Comparison of ENCODE assay signal across 21 cellular contexts in the genomic region with DNA sequence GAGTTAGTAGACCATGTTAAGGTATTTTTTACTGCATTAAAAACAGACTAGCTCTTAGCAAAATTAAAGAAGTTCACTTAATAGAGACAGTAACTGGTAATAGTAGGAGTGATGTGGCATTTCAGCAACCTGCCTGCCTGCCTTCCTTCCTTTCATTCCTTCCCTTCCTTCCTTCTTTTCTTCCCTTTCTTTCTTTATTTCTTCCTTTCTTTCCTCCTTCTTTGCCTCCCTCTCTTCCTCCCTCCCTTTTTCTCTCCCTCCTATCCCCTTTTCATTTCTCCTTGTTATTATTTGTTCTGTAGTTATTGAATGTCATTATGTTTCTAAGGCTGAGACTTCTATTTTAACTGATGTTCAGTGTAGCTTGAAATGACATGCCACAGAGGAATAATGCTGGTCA.
DNase-seq lines count a peak whose midpoint lies in the region; ATAC-seq and TF ChIP-seq lines count a peak whose summit lies in the region.
"Had no signal": no experiment of that assay in that cellular context is flagged by ENCODE, and none has a peak within 500 bp of the region (broad histone marks: within the 10 kb centered on the region; RNA-seq: fewer than 3 reads in every experiment).

No MANE protein-coding gene starts in this region.

- no peak for TF ChIP-seq CTCF in DND-41 (IDR thresholded peaks at IDR 0.05; ENCODE audit: borderline replicate concordance, extremely low read depth, low read length, poor library complexity, severe bottlenecking)
- TF ChIP-seq CTCF in GM23338 (conservative IDR thresholded peaks at IDR 0.05; ENCODE audit: low read depth in 2 of 2): no peak
- no peak for TF ChIP-seq CTCF in activated B cell treated with CpG ODN at 0.5 μM for 24 hours (IDR thresholded peaks at IDR 0.05)
- no peak for TF ChIP-seq CTCF in spleen (IDR thresholded peaks at IDR 0.05 in 8 of 11, conservative IDR thresholded peaks at IDR 0.05 in 3 of 11)
- TF ChIP-seq CTCF in Caco-2 (IDR thresholded peaks at IDR 0.05; ENCODE audit: insufficient read depth in 1 of 2, low read depth in 1 of 2, low read length in 1 of 2, severe bottlenecking in 1 of 2, unreplicated experiment in 1 of 2): no peak
- TF ChIP-seq CTCF in lower lobe of right lung (IDR thresholded peaks at IDR 0.05): no peak

- H3K27ac ChIP-seq in DND-41 (ENCODE audit: low read length): no peak overlapping the region
- H3K27ac ChIP-seq in GM23338 (ENCODE audit: low read depth): no peak overlapping the region
- H3K27ac ChIP-seq in spleen: peak overlapping the region in 6 of 8 donors; percentile 44 to 81 (median 73)
- no peak overlapping the region for H3K27ac ChIP-seq in lower lobe of right lung
- H3K27ac ChIP-seq: SK-N-MC had no signal

- DNase-seq in DND-41: no peak
- no peak for DNase-seq in GM23338 (ENCODE audit: low spot score)
- DNase-seq in activated B cell treated with CpG ODN at 0.5 μM for 24 hours: no peak
- DNase-seq in spleen: no peak
- DNase-seq in Caco-2: no peak
- no peak for DNase-seq in DMS79 treated with DMSO at 0.1 percent for 48 hours (lab: John Stamatoyannopoulos, UW)
- no peak for DNase-seq in NCI-H1930 (lab: John Stamatoyannopoulos, UW)
- no peak for DNase-seq in lower lobe of right lung
- DNase-seq: EL, GDM1, KG1, MG63, NCI-H1105 treated with DMSO at 0.1 percent for 48 hours, NCI-H2029 treated with DMSO at 0.1 percent for 48 hours, NCI-H2227 treated with DMSO at 0.1 percent for 48 hours, NCI-H510A, SIG-M5 had no signal

- H3K79me2 ChIP-seq in DND-41 (ENCODE audit: insufficient read depth, low read length) (no peaks in the 10 kb centered on the region), GM23338 (replicated peaks; ENCODE audit: insufficient read depth) (no peaks in the 10 kb centered on the region)

- H3K4me3 Mint-ChIP-seq in GM23338: no peak overlapping the region
- peak overlapping the region; percentile 49 for H3K4me3 Mint-ChIP-seq in activated B cell treated with CpG ODN at 0.5 μM for 24 hours
- H3K4me3 Mint-ChIP-seq in Caco-2 (ENCODE audit: unreplicated experiment): no peak overlapping the region

- BruUV-seq in Caco-2 (replicated peaks; lab: Mats Ljungman, UMichigan): no TSS peak

- H3K9me2 ChIP-seq in GM23338 (ENCODE audit: insufficient read depth): no peaks in the 10 kb centered on the region

- ATAC-seq in DND-41 (ENCODE audit: insufficient read depth, low read depth) (no peak), GM23338 (no peak), activated B cell treated with CpG ODN at 0.5 μM for 24 hours (ENCODE audit: low read depth) (no peak), lower lobe of right lung (no peak)
- ATAC-seq: GM12878, HCT116, HepG2 had no signal

- H3K36me3 ChIP-seq in DND-41 (ENCODE audit: insufficient read depth, low read length): no peaks in the 10 kb centered on the region
- no peaks in the 10 kb centered on the region for H3K36me3 ChIP-seq in GM23338 (ENCODE audit: insufficient read depth)
- H3K36me3 ChIP-seq in spleen: no peaks in the 10 kb centered on the region
- no peaks in the 10 kb centered on the region for H3K36me3 ChIP-seq in Caco-2 (ENCODE audit: control insufficient read depth, insufficient read depth, low read length)
- no peaks in the 10 kb centered on the region for H3K36me3 ChIP-seq in lower lobe of right lung
- H3K36me3 ChIP-seq: MG63 had no signal

- no peaks in the 10 kb centered on the region for H3K27me3 Mint-ChIP-seq in GM23338 (ENCODE audit: insufficient read depth, low read depth, poor library complexity)
- H3K27me3 Mint-ChIP-seq in activated B cell treated with CpG ODN at 0.5 μM for 24 hours: no peaks in the 10 kb centered on the region
- peaks cover 4% of the 10 kb centered on the region for H3K27me3 Mint-ChIP-seq in Caco-2 (ENCODE audit: insufficient read depth, unreplicated experiment)

- H3K4me2 ChIP-seq in DND-41 (ENCODE audit: insufficient read depth, low read length): no peak overlapping the region
- H3K4me2 ChIP-seq in GM23338: no peak overlapping the region

- H3K4me3 ChIP-seq in DND-41 (ENCODE audit: low read depth in 1 of 2, low read length in 2 of 2): no peak overlapping the region
- H3K4me3 ChIP-seq in GM23338: no peak overlapping the region
- H3K4me3 ChIP-seq in spleen: no peak overlapping the region
- H3K4me3 ChIP-seq in Caco-2 (ENCODE audit: low read depth, low read length): no peak overlapping the region
- H3K4me3 ChIP-seq in lower lobe of right lung: no peak overlapping the region
- H3K4me3 ChIP-seq: GM12878, MG63, SK-N-MC had no signal

- H3K9me3 Mint-ChIP-seq in GM23338: no peaks in the 10 kb centered on the region
- no peaks in the 10 kb centered on the region for H3K9me3 Mint-ChIP-seq in activated B cell treated with CpG ODN at 0.5 μM for 24 hours
- H3K9me3 Mint-ChIP-seq in Caco-2 (ENCODE audit: unreplicated experiment): no peaks in the 10 kb centered on the region

- H3K9me3 ChIP-seq in DND-41 (ENCODE audit: insufficient read depth, low read length, severe bottlenecking) (no peaks in the 10 kb centered on the region), spleen (no peaks in the 10 kb centered on the region), Caco-2 (no peaks in the 10 kb centered on the region), lower lobe of right lung (no peaks in the 10 kb centered on the region)
- H3K9me3 ChIP-seq: MG63 had no signal

- POLR2A ChIA-PET in activated B cell treated with CpG ODN at 0.5 μM for 24 hours (lab: Charles Lee): interaction anchor here (0.9 to 1.4 kb wide), 5 partner anchors 14 to 207 kb away, joined by 3 to 9 read pairs (median 4); no protein-coding TSS in a partner anchor
- POLR2A ChIA-PET in Caco-2 (lab: Charles Lee): no interaction called here

- H3K4me1 ChIP-seq in DND-41 (ENCODE audit: insufficient read depth, low read length) (peaks cover 3% of the 10 kb centered on the region), GM23338 (ENCODE audit: insufficient read depth) (no peaks in the 10 kb centered on the region), spleen (peaks cover 0 to 92% (median 40%) of the 10 kb centered on the region in 6 donors), Caco-2 (no peaks in the 10 kb centered on the region), lower lobe of right lung (no peaks in the 10 kb centered on the region)

- H3K9ac ChIP-seq in DND-41 (ENCODE audit: low read depth, low read length): no peak overlapping the region

- H3K27me3 ChIP-seq in DND-41 (ENCODE audit: insufficient read depth, low read length, poor library complexity) (no peaks in the 10 kb centered on the region), GM23338 (ENCODE audit: insufficient read depth) (no peaks in the 10 kb centered on the region), spleen (replicated peaks in 1 of 7) (no peaks in the 10 kb centered on the region), Caco-2 (replicated peaks; ENCODE audit: control insufficient read depth, insufficient read depth, low read length) (no peaks in the 10 kb centered on the region), lower lobe of right lung (ENCODE audit: low read depth) (no peaks in the 10 kb centered on the region)
- H3K27me3 ChIP-seq: MG63 had no signal

- H3K36me3 Mint-ChIP-seq in GM23338 (ENCODE audit: low read depth): no peaks in the 10 kb centered on the region
- H3K36me3 Mint-ChIP-seq in activated B cell treated with CpG ODN at 0.5 μM for 24 hours (ENCODE audit: low read depth): peaks cover 16% of the 10 kb centered on the region
- no peaks in the 10 kb centered on the region for H3K36me3 Mint-ChIP-seq in Caco-2 (ENCODE audit: insufficient read depth, unreplicated experiment)

- CTCF ChIA-PET in activated B cell treated with CpG ODN at 0.5 μM for 24 hours (lab: Charles Lee) (interaction anchor here (1.1 kb wide), 2 partner anchors 15 to 147 kb away, joined by 3 to 4 read pairs; no protein-coding TSS in a partner anchor), Caco-2 (lab: Charles Lee) (no interaction called here)

- no peak overlapping the region for H3K27ac Mint-ChIP-seq in GM23338
- peak overlapping the region; percentile 91 for H3K27ac Mint-ChIP-seq in activated B cell treated with CpG ODN at 0.5 μM for 24 hours
- no peak overlapping the region for H3K27ac Mint-ChIP-seq in Caco-2 (ENCODE audit: unreplicated experiment)

- H4K20me1 ChIP-seq in DND-41 (ENCODE audit: insufficient read depth, low read length): no peaks in the 10 kb centered on the region
- H4K20me1 ChIP-seq in GM23338 (replicated peaks; ENCODE audit: insufficient read depth): no peaks in the 10 kb centered on the region

- H2AFZ ChIP-seq in DND-41 (ENCODE audit: low read depth, low read length): peak overlapping the region; percentile 45; the same call in 1 of the 2 replicates
- peak overlapping the region; percentile 23; the same call in 1 of the 2 replicates for H2AFZ ChIP-seq in GM23338

- intact Hi-C loops in activated B cell treated with CpG ODN at 0.5 μM for 24 hours (cut with micrococcal nuclease): loop anchor here (5.0 kb wide), 2 partner anchors 215 to 260 kb away; partner anchors contain the start of gene FAM3C
- intact Hi-C loops in spleen (cut with DNase I; ENCODE audit: low total_unique reads): no loop called here
- intact Hi-C loops in Caco-2 (cut with micrococcal nuclease; ENCODE audit: unreplicated experiment): no loop called here
- intact Hi-C loops in lower lobe of right lung (cut with DNase I): no loop called here

- H3K4me1 Mint-ChIP-seq in GM23338 (no peaks in the 10 kb centered on the region), activated B cell treated with CpG ODN at 0.5 μM for 24 hours (peaks cover 84% of the 10 kb centered on the region), Caco-2 (ENCODE audit: low read depth, unreplicated experiment) (no peaks in the 10 kb centered on the region)

- no peaks in the 10 kb centered on the region for H3F3A ChIP-seq in GM23338 (replicated peaks; ENCODE audit: low read depth)

- no peak for TF ChIP-seq POLR2A in spleen (IDR thresholded peaks at IDR 0.05)

TF ChIP-seq in GM23338, 12 proteins besides CTCF, POLR2A, EP300 and RAD21 (continues in another document):
- TF ChIP-seq, protein P1, sequence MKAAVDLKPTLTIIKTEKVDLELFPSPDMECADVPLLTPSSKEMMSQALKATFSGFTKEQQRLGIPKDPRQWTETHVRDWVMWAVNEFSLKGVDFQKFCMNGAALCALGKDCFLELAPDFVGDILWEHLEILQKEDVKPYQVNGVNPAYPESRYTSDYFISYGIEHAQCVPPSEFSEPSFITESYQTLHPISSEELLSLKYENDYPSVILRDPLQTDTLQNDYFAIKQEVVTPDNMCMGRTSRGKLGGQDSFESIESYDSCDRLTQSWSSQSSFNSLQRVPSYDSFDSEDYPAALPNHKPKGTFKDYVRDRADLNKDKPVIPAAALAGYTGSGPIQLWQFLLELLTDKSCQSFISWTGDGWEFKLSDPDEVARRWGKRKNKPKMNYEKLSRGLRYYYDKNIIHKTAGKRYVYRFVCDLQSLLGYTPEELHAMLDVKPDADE (IDR thresholded peaks at IDR 0.05): no peak

Comparison
In these comparisons a context has a peak if more than half of its experiments do, and no peak if none do; other contexts are left out.
1. H3K27ac ChIP-seq: peak in spleen (6 of 8); none in DND-41 (single experiment), GM23338 (single experiment) and lower lobe of right lung (single experiment).